ENCODE assay signal across 17 cellular contexts in the genomic region with DNA sequence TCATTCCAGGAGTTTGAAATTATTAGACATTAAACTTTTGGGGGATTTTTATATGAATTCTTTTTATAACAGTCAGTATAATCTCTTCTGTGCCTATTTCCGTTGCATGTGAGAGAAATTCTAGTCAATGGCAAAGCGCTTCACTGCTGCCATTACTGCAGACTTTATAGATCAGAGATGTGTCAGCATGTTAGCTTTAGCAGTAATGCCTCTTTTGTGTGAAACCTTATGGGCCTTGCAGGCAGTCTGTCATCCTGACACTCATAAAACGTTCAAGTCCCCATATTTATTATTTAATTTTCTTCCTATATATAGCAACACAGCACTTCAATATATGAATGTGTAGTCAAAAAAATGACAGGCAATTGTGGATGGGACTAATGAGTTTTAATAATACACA.
"Had no signal": no experiment of that assay in that cellular context is flagged by ENCODE, and none has a peak within 500 bp of the region (broad histone marks: within the 10 kb centered on the region; RNA-seq: fewer than 3 reads in every experiment).

No MANE protein-coding gene starts in this region.

- DNase-seq: activated CD4-positive, alpha-beta T cell treated with anti-CD3 and anti-CD28 coated beads for 48 hours; activated CD4-positive, alpha-beta T cell treated with anti-CD3 and anti-CD28 coated beads, Interleukin-2, amount 50 U/mL, for 4 hours; activated CD4-positive, CD25-positive, alpha-beta regulatory T cell treated with anti-CD3 and anti-CD28 coated beads, Interleukin-2, amount 50 U/mL, for 72 hours; activated CD8-positive, alpha-beta memory T cell treated with anti-CD3 and anti-CD28 coated beads, Interleukin-2, amount 50 U/mL, for 48 hours; activated CD8-positive, alpha-beta T cell treated with anti-CD3 and anti-CD28 coated beads, Interleukin-2, amount 10 ng/mL, durations not matched to agents 7 days and 5 days; activated T-cell treated with anti-CD3 and anti-CD28 coated beads, Interleukin-2, amount 50 U/mL, for 1 hour; aorta; central memory CD4-positive, alpha-beta T cell; NCI-H1092; NCI-H524; NCI-H82; SHP77 treated with DMSO at 0.1 percent for 48 hours; T-helper 17 cell; T-helper 9 cell had no signal

- ATAC-seq: activated CD8-positive, alpha-beta T cell treated with anti-CD3 and anti-CD28 coated beads, Interleukin-2, amount 10 ng/mL, durations not matched to agents 7 days and 5 days; T-helper 17 cell; WTC11 had no signal

- H3K4me3 Mint-ChIP-seq: activated CD8-positive, alpha-beta T cell treated with anti-CD3 and anti-CD28 coated beads, Interleukin-2, amount 10 ng/mL, durations not matched to agents 7 days and 5 days; activated naive CD4-positive, alpha-beta T cell treated with anti-CD3 and anti-CD28 coated beads, Interleukin-2, amount 50 U/mL, for 24 hours; T-helper 17 cell; WTC11 had no signal

- H3K27ac ChIP-seq: KMS-11 had no signal

- H3K27ac Mint-ChIP-seq: activated CD8-positive, alpha-beta T cell treated with anti-CD3 and anti-CD28 coated beads, Interleukin-2, amount 10 ng/mL, durations not matched to agents 7 days and 5 days; activated naive CD4-positive, alpha-beta T cell treated with anti-CD3 and anti-CD28 coated beads, Interleukin-2, amount 50 U/mL, for 24 hours; T-helper 17 cell; WTC11 had no signal

- H3K4me2 ChIP-seq: KMS-11 had no signal

- H3K9ac ChIP-seq: KMS-11 had no signal
